Comparison of ENCODE assay signal across 14 cellular contexts in genomic region chr20:14335122-14335521, GRCh38. TPM values are rescaled to one million over a fixed set of nuclear protein-coding genes. Genes with fewer than 3 reads are reported as not detected.
A peak's percentile ranks its signal among the peaks of the same experiment; 100 is the strongest.
DNase-seq lines count a peak whose midpoint lies in the region; ATAC-seq, FAIRE-seq and TF ChIP-seq lines count a peak whose summit lies in the region.
"Had no signal": no experiment of that assay in that cellular context is flagged by ENCODE, and none has a peak within 500 bp of the region (broad histone marks: within the 10 kb centered on the region; RNA-seq: fewer than 3 reads in every experiment).

No MANE protein-coding gene starts in this region.

- no peak for TF ChIP-seq RAD21 in GM12878 (IDR thresholded peaks at IDR 0.05; ENCODE audit: insufficient read depth, low read depth, low read length)

- H3K27me3 Mint-ChIP-seq in T-cell, result no peaks in the 10 kb centered on the region

- H3K79me2 ChIP-seq in ACC112 (ENCODE audit: control insufficient read depth, insufficient read depth, low read length, unreplicated experiment), result no peaks in the 10 kb centered on the region
- H3K79me2 ChIP-seq in GM12878 (ENCODE audit: control insufficient read depth, insufficient read depth, low read length), result no peaks in the 10 kb centered on the region
- no peaks in the 10 kb centered on the region for H3K79me2 ChIP-seq in trophoblast cell (ENCODE audit: control insufficient read depth, insufficient read depth, low read length, poor library complexity)

- H3K9ac ChIP-seq in GM12878 (ENCODE audit: control insufficient read depth, insufficient read depth, low read length), result no peak overlapping the region
- peak overlapping the region; percentile 31; the same call in 1 of the 2 replicates for H3K9ac ChIP-seq in iPS-20b (ENCODE audit: low read depth, low read length)
- H3K9ac ChIP-seq in trophoblast cell (ENCODE audit: low read length), result no peak overlapping the region
- H3K9ac ChIP-seq: KMS-11 had no signal

- no peak overlapping the region for H3K4ac ChIP-seq in trophoblast cell (ENCODE audit: low read depth, low read length)

- SMC1A ChIA-PET in GM12878 (lab: Charles Lee; ENCODE audit: uncharacterized antibody, unreplicated experiment), result no interaction called here

- peaks cover 0 to 7% (median 4%) of the 10 kb centered on the region in 3 donors for H3K9me3 Mint-ChIP-seq in T-cell
- H3K9me3 Mint-ChIP-seq: activated naive CD8-positive, alpha-beta T cell treated with anti-CD3 and anti-CD28 coated beads for 36 hours had no signal

- CTCF ChIA-PET in GM12878 (lab: Yijun Ruan, JAX), result interaction anchor here (1.0 kb wide), 1 partner anchor 612 kb away, joined by 4 read pairs; no protein-coding TSS in a partner anchor
- CTCF ChIA-PET in T-cell (lab: Charles Lee), result no interaction called here

- no TSS peak for BruUV-seq in GM12878 (replicated peaks; lab: Mats Ljungman, UMichigan)

- no peaks in the 10 kb centered on the region for H3K36me3 Mint-ChIP-seq in T-cell
- H3K36me3 Mint-ChIP-seq: activated naive CD8-positive, alpha-beta T cell treated with anti-CD3 and anti-CD28 coated beads for 36 hours had no signal

- DNase-seq in GM12878 (ENCODE audit: low read depth, low spot score) (no peak), trophoblast cell (no peak), SHP77 (lab: John Stamatoyannopoulos, UW) (no peak), T-cell (no peak)
- no peak for DNase-seq in activated effector memory CD4-positive, alpha-beta T cell treated with anti-CD3 and anti-CD28 coated beads, Interleukin-2, amount 50 U/mL, for 16 hours
- DNase-seq: ACHN; activated CD8-positive, alpha-beta memory T cell treated with anti-CD3 and anti-CD28 coated beads for 24 hours; activated naive CD8-positive, alpha-beta T cell treated with anti-CD3 and anti-CD28 coated beads for 36 hours; effector CD8-positive, alpha-beta T cell; NCI-H2029 had no signal

- H3K18ac ChIP-seq in trophoblast cell (ENCODE audit: low read length), result no peak overlapping the region

- H2BK5ac ChIP-seq in trophoblast cell (ENCODE audit: low read depth, low read length, poor library complexity), result no peak overlapping the region

- H3K4me3 Mint-ChIP-seq in T-cell, result no peak overlapping the region
- H3K4me3 Mint-ChIP-seq: activated naive CD8-positive, alpha-beta T cell treated with anti-CD3 and anti-CD28 coated beads for 36 hours had no signal

- RAD21 ChIA-PET in GM12878 (lab: Charles Lee; ENCODE audit: unreplicated experiment), result no interaction called here

- no peak for TF ChIP-seq CTCF in GM12878 (IDR thresholded peaks at IDR 0.05 in 2 of 3, conservative IDR thresholded peaks at IDR 0.05 in 1 of 3; ENCODE audit: control insufficient read depth in 2 of 3, extremely low read depth in 1 of 3, insufficient read depth in 1 of 3, low read depth in 3 of 3, low read length in 3 of 3)

- H4K91ac ChIP-seq in trophoblast cell (ENCODE audit: low read depth, low read length), result no peak overlapping the region

- no peak overlapping the region for H2BK120ac ChIP-seq in trophoblast cell (ENCODE audit: insufficient read depth, low read length, poor library complexity)

- in situ Hi-C loops in GM12878 (cut with MboI), result loop anchor here (10.0 to 25.0 kb wide), 2 partner anchors 900 to 1327 kb away; no protein-coding TSS in a partner anchor

- POLR2A ChIA-PET in GM12878 (lab: Charles Lee) (no interaction called here), T-cell (lab: Charles Lee) (no interaction called here)

- no peaks in the 10 kb centered on the region for H3K36me3 ChIP-seq in ACC112 (ENCODE audit: insufficient read depth, low read length)
- no peaks in the 10 kb centered on the region for H3K36me3 ChIP-seq in GM12878 (ENCODE audit: control insufficient read depth in 2 of 2, insufficient read depth in 2 of 2, low read length in 1 of 2)
- H3K36me3 ChIP-seq in iPS-20b (ENCODE audit: insufficient read depth, low read depth, low read length), result no peaks in the 10 kb centered on the region
- no peaks in the 10 kb centered on the region for H3K36me3 ChIP-seq in trophoblast cell (ENCODE audit: control insufficient read depth in 1 of 2, insufficient read depth in 2 of 2, low read length in 2 of 2)

- FAIRE-seq in GM12878 (lab: Jason Lieb, UNC), result no peak

- no peak overlapping the region for H3K27ac Mint-ChIP-seq in T-cell
- H3K27ac Mint-ChIP-seq: activated naive CD8-positive, alpha-beta T cell treated with anti-CD3 and anti-CD28 coated beads for 36 hours had no signal

- H3K27me3 ChIP-seq in ACC112 (ENCODE audit: insufficient read depth, low read length) (no peaks in the 10 kb centered on the region), GM12878 (replicated peaks in 1 of 2; ENCODE audit: control insufficient read depth in 2 of 2, insufficient read depth in 2 of 2, low read length in 1 of 2) (no peaks in the 10 kb centered on the region), iPS-20b (ENCODE audit: insufficient read depth, low read length) (peaks cover 8% of the 10 kb centered on the region; the same call in 1 of the 2 replicates), trophoblast cell (ENCODE audit: insufficient read depth, low read length) (no peaks in the 10 kb centered on the region)

- H3K4me1 ChIP-seq in ACC112 (ENCODE audit: control insufficient read depth, insufficient read depth, low read length, unreplicated experiment) (peaks cover 5% of the 10 kb centered on the region), GM12878 (ENCODE audit: control insufficient read depth, insufficient read depth, low read length) (no peaks in the 10 kb centered on the region), iPS-20b (ENCODE audit: insufficient read depth, low read length) (peaks cover 30% of the 10 kb centered on the region), trophoblast cell (ENCODE audit: control insufficient read depth in 1 of 2, insufficient read depth in 2 of 2, low read length in 2 of 2) (no peaks in the 10 kb centered on the region)

- no peak overlapping the region for H2AK5ac ChIP-seq in trophoblast cell (ENCODE audit: low read length)

- no peak for TF ChIP-seq POLR2A in GM12878 (IDR thresholded peaks at IDR 0.05; ENCODE audit: low read depth, low read length)

- no peak overlapping the region for H2BK12ac ChIP-seq in trophoblast cell (ENCODE audit: low read length)

- H3K4me3 ChIP-seq in ACC112 (ENCODE audit: low read depth, low read length), result 0 out of 2 replicates have a peak overlapping the region, but pooled peaks have one; percentile 15
- H3K4me3 ChIP-seq in GM12878, result no peak overlapping the region
- peak overlapping the region; percentile 52 for H3K4me3 ChIP-seq in iPS-20b (ENCODE audit: low read length)
- no peak overlapping the region for H3K4me3 ChIP-seq in trophoblast cell (ENCODE audit: low read depth, low read length)

- H3K4me1 Mint-ChIP-seq in T-cell, result no peaks in the 10 kb centered on the region
- H3K4me1 Mint-ChIP-seq: activated naive CD8-positive, alpha-beta T cell treated with anti-CD3 and anti-CD28 coated beads for 36 hours had no signal

- H3K27ac ChIP-seq in ACC112 (ENCODE audit: low read depth, low read length), result no peak overlapping the region
- no peak overlapping the region for H3K27ac ChIP-seq in GM12878 (ENCODE audit: control insufficient read depth, insufficient read depth)
- H3K27ac ChIP-seq in iPS-20b (ENCODE audit: low read length), result no peak overlapping the region
- no peak overlapping the region for H3K27ac ChIP-seq in trophoblast cell (ENCODE audit: low read depth, low read length)
- H3K27ac ChIP-seq: KMS-11 had no signal

- H4K12ac ChIP-seq in trophoblast cell (ENCODE audit: low read depth, low read length), result no peak overlapping the region

- no peak overlapping the region for H3K14ac ChIP-seq in trophoblast cell (ENCODE audit: low read length)

- no peaks in the 10 kb centered on the region for H3K79me1 ChIP-seq in trophoblast cell (ENCODE audit: low read length)

- no peak overlapping the region for H4K8ac ChIP-seq in trophoblast cell (ENCODE audit: low read depth, low read length)

- no peak; a peak in 1 of 4 replicates for TF ChIP-seq EP300 in GM12878 (IDR thresholded peaks at IDR 0.05; ENCODE audit: borderline replicate concordance in 1 of 2, control insufficient read depth in 1 of 2, low read depth in 2 of 2, low read length in 2 of 2)

- intact Hi-C loops in GM12878 (cut with micrococcal nuclease; ENCODE audit: unreplicated experiment), result loop anchor here (10.0 kb wide), 1 partner anchor 620 kb away; no protein-coding TSS in a partner anchor

- H2AFZ ChIP-seq in ACC112 (ENCODE audit: low read length, unreplicated experiment), result no peak overlapping the region
- H2AFZ ChIP-seq in GM12878 (ENCODE audit: control insufficient read depth, low read depth, low read length), result no peak overlapping the region
- H2AFZ ChIP-seq in trophoblast cell (ENCODE audit: insufficient read depth, low read length, poor library complexity), result no peak overlapping the region

- no peaks in the 10 kb centered on the region for H3K9me3 ChIP-seq in GM12878 (replicated peaks; ENCODE audit: control insufficient read depth, insufficient read depth, low read length)
- no peaks in the 10 kb centered on the region for H3K9me3 ChIP-seq in iPS-20b (ENCODE audit: insufficient read depth, low read depth, low read length)
- no peaks in the 10 kb centered on the region for H3K9me3 ChIP-seq in trophoblast cell (ENCODE audit: insufficient read depth, low read depth, low read length)

- no peak overlapping the region for H3K4me2 ChIP-seq in GM12878 (ENCODE audit: control insufficient read depth, insufficient read depth)
- peak overlapping the region; percentile 52 for H3K4me2 ChIP-seq in trophoblast cell (ENCODE audit: low read length)
- H3K4me2 ChIP-seq: KMS-11 had no signal

- no peak overlapping the region for H3K23ac ChIP-seq in trophoblast cell (ENCODE audit: low read length)

- ATAC-seq in GM12878 (peak; percentile 12; the same call in 2 of the 3 replicates), GM18867 (IDR thresholded peaks at IDR 0.05; ENCODE audit: unreplicated experiment) (no peak), T-cell (replicated peaks in 1 of 4) (no peak)

- H4K20me1 ChIP-seq in GM12878 (ENCODE audit: control insufficient read depth, insufficient read depth), result no peaks in the 10 kb centered on the region

RNA-seq across cellular contexts. Expression of gene FLRT3, which starts 2.3 kb away (rescaled TPM):
- not detected in 2 replicates for total RNA-seq in GM12878 (2013; cell fraction: nucleolus; rRNA removed)
- 0.06 and 0.16 TPM in 2 replicates for total RNA-seq in GM12878 (2014; rRNA removed)
- total RNA-seq in GM12878 (2014; rRNA removed; fragmentation: Illumina TruSeq; extraction: Trizol), result 0.31 and 0.37 TPM in 2 replicates
- total RNA-seq in GM12878 (2021), result 0.11 and 0.23 TPM in 2 replicates
- polyA plus RNA-seq in GM12878 (2011; ENCODE audit: low read depth), result not detected
- 1.9 and 2.4 TPM in 2 replicates for polyA plus RNA-seq in GM12878 (2011; rRNA removed)
- polyA plus RNA-seq in GM12878 (2011; cell fraction: cytosol; rRNA removed), result 0.95 and 1.0 TPM in 2 replicates
- 1.3 and 2.0 TPM in 2 replicates for polyA plus RNA-seq in GM12878 (2011; cell fraction: nucleus; rRNA removed)
- 0.07 TPM in 1 of 2 replicates, not detected in the other for polyA plus RNA-seq in GM12878 (2012)
- 0.21 and 0.35 TPM in 2 replicates for polyA plus RNA-seq in GM12878 (2014; fragmentation: Illumina TruSeq; extraction: Trizol)
- polyA plus RNA-seq in GM12878 (2014; fragmentation: Nextera tagmentation; extraction: Ambion mirVana), result 1 to 10 TPM in 1 of 2 experiments, under 1 TPM in 1; 0.47 to 1.0 TPM
- 0.08 and 0.13 TPM in 2 replicates for polyA plus RNA-seq in GM12878 (2014; rRNA removed)
- polyA plus RNA-seq in GM12878 (2016; fragmentation: Nextera tagmentation; extraction: Ambion mirVana), result under 1 TPM; 0.09 to 0.26 TPM
- polyA minus RNA-seq in GM12878 (2011; rRNA and poly(A)+ RNA removed), result 2.1 and 3.0 TPM in 2 replicates
- 0.80 and 2.1 TPM in 2 replicates for polyA minus RNA-seq in GM12878 (2011; cell fraction: cytosol; rRNA and poly(A)+ RNA removed)
- polyA minus RNA-seq in GM12878 (2011; cell fraction: nucleus; rRNA and poly(A)+ RNA removed), result 1.2 and 2.5 TPM in 2 replicates
- polyA plus RNA-seq in trophoblast cell (2013), result 4.8 and 5.1 TPM in 2 replicates
- total RNA-seq in T-cell, result under 1 TPM in 1 of 5 donors, not detected in 4; 0.07 TPM
- total RNA-seq: activated naive CD8-positive, alpha-beta T cell treated with anti-CD3 and anti-CD28 coated beads for 36 hours had no signal

Comparison
In these comparisons a context has a peak if more than half of its experiments do, and no peak if none do; other contexts are left out.
1. H3K4me3 ChIP-seq: peak in ACC112 (single experiment) and iPS-20b (single experiment); none in GM12878 (single experiment) and trophoblast cell (single experiment).